ENCODE assay signal across 9 cellular contexts in the genomic region with DNA sequence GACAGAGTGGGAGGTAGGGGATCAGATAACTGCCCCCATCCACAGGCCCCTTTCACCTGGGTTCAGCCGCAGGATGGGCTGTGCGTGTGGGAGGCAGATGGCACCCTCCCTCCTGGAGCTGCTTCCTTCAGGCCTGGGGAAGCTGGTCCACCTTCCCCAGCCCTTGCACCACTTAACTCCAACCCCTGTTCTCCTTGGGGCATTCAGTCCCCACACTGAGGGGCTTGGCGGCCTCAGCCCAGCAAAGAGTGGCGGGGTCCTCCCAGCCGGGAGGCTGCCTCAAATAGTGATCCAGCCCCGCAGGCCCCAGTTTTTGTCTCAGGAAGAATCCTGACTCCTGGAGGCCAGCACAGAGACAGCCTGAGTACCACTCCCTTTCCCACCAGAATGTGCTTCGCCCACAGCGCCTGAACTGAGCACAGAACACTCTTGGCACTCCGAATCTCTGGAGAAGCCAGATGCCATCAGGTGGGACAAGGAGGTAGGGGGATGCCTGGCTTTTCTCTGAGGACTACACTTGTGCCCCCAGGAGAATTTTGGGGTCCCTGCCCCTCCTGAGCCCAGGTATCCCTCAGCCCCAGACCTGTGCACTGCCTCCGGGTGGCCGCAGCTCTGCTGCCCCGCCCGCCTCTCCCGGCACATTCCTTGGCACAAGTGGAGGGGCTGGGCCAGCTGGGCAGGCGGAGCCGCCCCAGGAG. TPM values are rescaled to one million over a fixed set of nuclear protein-coding genes. Genes with fewer than 3 reads are reported as not detected.
DNase-seq lines count a peak whose midpoint lies in the region; ATAC-seq, FAIRE-seq and TF ChIP-seq lines count a peak whose summit lies in the region.
"Had no signal": no experiment of that assay in that cellular context is flagged by ENCODE, and none has a peak within 500 bp of the region (broad histone marks: within the 10 kb centered on the region; RNA-seq: fewer than 3 reads in every experiment).

No MANE protein-coding gene starts in this region.

- in situ Hi-C loops in T47D (cut with HindIII; ENCODE audit: low pct_unique_long_range_greater_than_20kb, low sequenced_read_pairs): no loop called here

- DNase-seq in AG20443 (ENCODE audit: low spot score) (peak; percentile 62), GM12891 (ENCODE audit: insufficient read length, low spot score) (no peak), T47D (ENCODE audit: low read depth in 1 of 2, low spot score in 1 of 2) (peak; percentile 57 to 77), medulla oblongata (ENCODE audit: extremely low spot score) (peak; percentile 58), H54 (ENCODE audit: insufficient read length, low spot score) (no peak), NCI-H146 (lab: John Stamatoyannopoulos, UW) (no peak)
- DNase-seq in stimulated activated CD8-positive, alpha-beta memory T cell treated with anti-CD3 and anti-CD28 coated beads, Interleukin-4, amount 100 ng/mL, for 48 hours: no peak
- DNase-seq: activated effector memory CD4-positive, alpha-beta T cell treated with Interleukin-2 at 50 U/mL for 16 hours had no signal

- FAIRE-seq in GM12891 (lab: Jason Lieb, UNC) (no peak), H54 (lab: Jason Lieb, UNC) (no peak)

- no peak for ATAC-seq in GM18870 (IDR thresholded peaks at IDR 0.05; ENCODE audit: unreplicated experiment)

- no peak for TF ChIP-seq POLR2A in GM12891 (IDR thresholded peaks at IDR 0.05; ENCODE audit: low read depth, low read length)
- TF ChIP-seq POLR2A in H54 (IDR thresholded peaks at IDR 0.05; ENCODE audit: low read depth, low read length): no peak

TF ChIP-seq in GM12891, 5 proteins besides CTCF, POLR2A, EP300 and RAD21:
- no peak for TF ChIP-seq POU2F2 (IDR thresholded peaks at IDR 0.05; ENCODE audit: low read depth, low read length)
- no peak for TF ChIP-seq TAF1 (IDR thresholded peaks at IDR 0.05; ENCODE audit: low read depth, low read length)
- TF ChIP-seq POLR2AphosphoS5 (IDR thresholded peaks at IDR 0.05; ENCODE audit: low read depth, low read length): peak; percentile 48; the same call in 1 of the 2 replicates
- TF ChIP-seq PAX5 (IDR thresholded peaks at IDR 0.05; ENCODE audit: insufficient read depth, low read length, severe bottlenecking): no peak
- TF ChIP-seq SPI1 (IDR thresholded peaks at IDR 0.05; ENCODE audit: low read depth, low read length): no peak

RNA-seq across cellular contexts. Expression of a gene that starts 0.9 kb away (rescaled TPM):
- 3.2 TPM for polyA plus RNA-seq in GM12891 (2012; ENCODE audit: low read depth, missing spikeins)

RNA-seq across cellular contexts. Expression of a gene that starts 4.9 kb away (rescaled TPM):
- 0.39 TPM for polyA plus RNA-seq in GM12891 (2012; ENCODE audit: low read depth, missing spikeins)

RNA-seq across cellular contexts. Expression of a gene that starts 34.1 kb away (rescaled TPM):
- polyA plus RNA-seq in GM12891 (2012; ENCODE audit: low read depth, missing spikeins): 49.7 TPM

RNA-seq across cellular contexts. Expression of a gene that starts 35.7 kb away (rescaled TPM):
- 30.6 TPM for polyA plus RNA-seq in GM12891 (2012; ENCODE audit: low read depth, missing spikeins)

RNA-seq across cellular contexts. Expression of a gene that starts 37.2 kb away (rescaled TPM):
- polyA plus RNA-seq in GM12891 (2012; ENCODE audit: low read depth, missing spikeins): 2.9 TPM

Comparison
In these comparisons a context has a peak if more than half of its experiments do, and no peak if none do; other contexts are left out.
1. DNase-seq: peak in AG20443 (single experiment), T47D (2 of 2) and medulla oblongata (single experiment); none in GM12891 (single experiment), stimulated activated CD8-positive, alpha-beta memory T cell treated with anti-CD3 and anti-CD28 coated beads, Interleukin-4, amount 100 ng/mL, for 48 hours (single experiment), H54 (single experiment) and NCI-H146 (single experiment).